In genomic region chr12:56221233-56221756, GRCh38 we compare ENCODE assay signal across 8 cellular contexts. TPM values are rescaled to one million over a fixed set of nuclear protein-coding genes. Genes with fewer than 3 reads are reported as not detected.
A peak's percentile ranks its signal among the peaks of the same experiment; 100 is the strongest.
DNase-seq lines count a peak whose midpoint lies in the region; ATAC-seq and TF ChIP-seq lines count a peak whose summit lies in the region.

No MANE protein-coding gene starts in this region.

- H3K79me2 ChIP-seq in ACC112 (ENCODE audit: control insufficient read depth, insufficient read depth, low read length, unreplicated experiment): peaks cover 14% of the 10 kb centered on the region

- H3K36me3 ChIP-seq in ACC112 (ENCODE audit: insufficient read depth, low read length) (peaks cover 3% of the 10 kb centered on the region; the same call in 1 of the 2 replicates), SJSA1 (peaks cover 5% of the 10 kb centered on the region), endocrine pancreas (ENCODE audit: control insufficient read depth, insufficient read depth, low read length) (no peaks in the 10 kb centered on the region), mesodermal cell (ENCODE audit: control insufficient read depth, insufficient read depth, low read length) (peaks cover 28% of the 10 kb centered on the region), transverse colon (peaks cover 0 to 3% (median 0%) of the 10 kb centered on the region in 4 donors)

- H3K27me3 ChIP-seq in ACC112 (ENCODE audit: insufficient read depth, low read length): no peaks in the 10 kb centered on the region
- no peaks in the 10 kb centered on the region for H3K27me3 ChIP-seq in SJSA1 (replicated peaks)
- no peaks in the 10 kb centered on the region for H3K27me3 ChIP-seq in endocrine pancreas (ENCODE audit: control insufficient read depth, insufficient read depth, low read length)
- no peaks in the 10 kb centered on the region for H3K27me3 ChIP-seq in transverse colon

- H3K4me1 ChIP-seq in ACC112 (ENCODE audit: control insufficient read depth, insufficient read depth, low read length, unreplicated experiment) (peaks cover 10% of the 10 kb centered on the region), SJSA1 (replicated peaks) (peaks cover 20% of the 10 kb centered on the region), endocrine pancreas (ENCODE audit: control insufficient read depth, insufficient read depth, low read length) (peaks cover 4% of the 10 kb centered on the region), mesodermal cell (ENCODE audit: control insufficient read depth, insufficient read depth, low read length, poor library complexity, severe bottlenecking) (peaks cover 17% of the 10 kb centered on the region), transverse colon (peaks cover 28 to 47% (median 39%) of the 10 kb centered on the region in 4 donors)

- no peak for TF ChIP-seq EP300 in transverse colon (IDR thresholded peaks at IDR 0.05; ENCODE audit: low read depth)

- CTCF ChIA-PET in GM10248 (lab: Yijun Ruan, JAX): interaction anchor here (0.9 to 3.9 kb wide), 26 partner anchors 8 to 483 kb away, joined by 3 to 44 read pairs (median 6); partner anchors contain the start of genes ANKRD52, CNPY2, COQ10A and SMARCC2

- TF ChIP-seq CTCF in GM10248 (IDR thresholded peaks at IDR 0.05; ENCODE audit: control extremely low read depth, extremely low read depth, low read depth, missing control alignments) (no peak), transverse colon (IDR thresholded peaks at IDR 0.05) (no peak)

- peak overlapping the region; percentile 2 for H2AFZ ChIP-seq in ACC112 (ENCODE audit: low read length, unreplicated experiment)

- POLR2A ChIA-PET in GM10248 (lab: Yijun Ruan, JAX): interaction anchor here (0.5 to 1.8 kb wide), 12 partner anchors 9 to 480 kb away, joined by 3 to 8 read pairs (median 4); partner anchors contain the start of genes RAB5B, SMARCC2 and STAT2

- no peak for TF ChIP-seq POLR2A in transverse colon (IDR thresholded peaks at IDR 0.05)

- peak overlapping the region; percentile 86 for H3K27ac ChIP-seq in ACC112 (ENCODE audit: low read depth, low read length)
- peak overlapping the region; percentile 77 for H3K27ac ChIP-seq in SJSA1
- H3K27ac ChIP-seq in mesodermal cell (ENCODE audit: low read depth, low read length, severe bottlenecking): peak overlapping the region; percentile 99
- peak overlapping the region; percentile 96 to 99 (median 98) for H3K27ac ChIP-seq in transverse colon

- peak overlapping the region; percentile 95 for H3K9ac ChIP-seq in endocrine pancreas (ENCODE audit: control insufficient read depth, insufficient read depth, low read length)

- ATAC-seq in HG02973 (IDR thresholded peaks at IDR 0.05; ENCODE audit: unreplicated experiment) (peak; percentile 9), HG03196 (IDR thresholded peaks at IDR 0.05; ENCODE audit: unreplicated experiment) (no peak)

- H3K9me3 ChIP-seq in SJSA1 (replicated peaks): no peaks in the 10 kb centered on the region
- no peaks in the 10 kb centered on the region for H3K9me3 ChIP-seq in endocrine pancreas (ENCODE audit: control insufficient read depth, low read length)
- H3K9me3 ChIP-seq in mesodermal cell (ENCODE audit: control insufficient read depth, low read length): no peaks in the 10 kb centered on the region
- H3K9me3 ChIP-seq in transverse colon: no peaks in the 10 kb centered on the region

- 1% methylated on average over 12 to 20 of the region's 21 CpGs for WGBS in mesodermal cell (ENCODE audit: insufficient coverage in 2 of 2), 2 experiments
- WGBS in transverse colon (ENCODE audit: low coverage in 1 of 2), 2 donors: 0 to 1% methylated on average over 8 to 21 of the region's 21 CpGs

- in situ Hi-C loops in transverse colon (cut with MboI; ENCODE audit: low pct_ligation_motif_present in 1 of 4, low pct_unique_long_range_greater_than_20kb in 1 of 4, low sequenced_read_pairs in 3 of 4): no loop called here

- intact Hi-C loops in transverse colon (cut with DNase I; ENCODE audit: low total_unique reads): no loop called here

- H3K4me3 ChIP-seq in ACC112 (ENCODE audit: low read depth, low read length): peak overlapping the region; percentile 79
- peak overlapping the region; percentile 56 for H3K4me3 ChIP-seq in SJSA1
- peak overlapping the region; percentile 60 for H3K4me3 ChIP-seq in endocrine pancreas (ENCODE audit: control insufficient read depth, insufficient read depth, low read length)
- H3K4me3 ChIP-seq in mesodermal cell (ENCODE audit: extremely low read depth, insufficient read depth, low read length, poor library complexity, severe bottlenecking): peak overlapping the region; percentile 98
- peak overlapping the region; percentile 65 to 95 (median 76) for H3K4me3 ChIP-seq in transverse colon

- peak; percentile 39 for DNase-seq in GM10248 (ENCODE audit: extremely low spot score)
- peak; percentile 64 to 74 for DNase-seq in SJSA1 (ENCODE audit: low read depth in 1 of 2, low spot score in 2 of 2)
- peak; percentile 59 for DNase-seq in transverse colon

RNA-seq across cellular contexts. Expression of gene RNF41, which starts 0.4 kb away (rescaled TPM):
- 28.5 and 46.7 TPM in 2 replicates for total RNA-seq in SJSA1 (2014; rRNA removed; shearing (Covaris generic))
- polyA plus RNA-seq in mesodermal cell (2013, experiment 1 of 2): 61.5 TPM
- 47.4 TPM for polyA plus RNA-seq in mesodermal cell (2013, experiment 2 of 2)
- total RNA-seq in transverse colon: 10 to 100 TPM; 39.0 to 51.3 (median 42.7) TPM

RNA-seq across cellular contexts. Expression of gene NABP2, which starts 2.8 kb away (rescaled TPM):
- total RNA-seq in SJSA1 (2014; rRNA removed; shearing (Covaris generic)): 47.8 and 55.7 TPM in 2 replicates
- 20.2 TPM for polyA plus RNA-seq in mesodermal cell (2013, experiment 1 of 2)
- polyA plus RNA-seq in mesodermal cell (2013, experiment 2 of 2): 18.6 TPM
- 10 to 100 TPM in 3 of 4 donors, 1 to 10 TPM in 1; 4.9 to 26.8 (median 15.5) TPM for total RNA-seq in transverse colon

RNA-seq across cellular contexts. Expression of gene SLC39A5, which starts 8.6 kb away (rescaled TPM):
- not detected in 2 replicates for total RNA-seq in SJSA1 (2014; rRNA removed; shearing (Covaris generic))
- polyA plus RNA-seq in mesodermal cell (2013, experiment 1 of 2): 0.33 TPM
- polyA plus RNA-seq in mesodermal cell (2013, experiment 2 of 2): not detected
- 100 to 1,000 TPM; 225 to 325 (median 283) TPM for total RNA-seq in transverse colon

RNA-seq across cellular contexts. Expression of gene SMARCC2, which starts 32.0 kb away (rescaled TPM):
- total RNA-seq in SJSA1 (2014; rRNA removed; shearing (Covaris generic)): 20.9 and 33.4 TPM in 2 replicates
- 60.3 TPM for polyA plus RNA-seq in mesodermal cell (2013, experiment 1 of 2)
- polyA plus RNA-seq in mesodermal cell (2013, experiment 2 of 2): 51.4 TPM
- 100 to 1,000 TPM in 3 of 4 donors, 10 to 100 TPM in 1; 63.8 to 231 (median 135) TPM for total RNA-seq in transverse colon

RNA-seq across cellular contexts. Expression of gene ANKRD52, which starts 36.9 kb away (rescaled TPM):
- 9.6 and 12.7 TPM in 2 replicates for total RNA-seq in SJSA1 (2014; rRNA removed; shearing (Covaris generic))
- 29.7 TPM for polyA plus RNA-seq in mesodermal cell (2013, experiment 1 of 2)
- 24.0 TPM for polyA plus RNA-seq in mesodermal cell (2013, experiment 2 of 2)
- total RNA-seq in transverse colon: 100 to 1,000 TPM in 1 of 4 donors, 10 to 100 TPM in 3; 28.4 to 120 (median 40.0) TPM

Comparison
In these comparisons a context has a peak if more than half of its experiments do, and no peak if none do; other contexts are left out.
1. RNA of gene SLC39A5, which starts 8.6 kb away (total RNA-seq): 225 to 325 TPM in transverse colon; not detected in SJSA1; every median in the first group is over 100 times any median in the second.
2. Peak in every context shown above with its lines, with median percentiles within 50 percentile points of each other: H3K27ac ChIP-seq, H3K4me3 ChIP-seq and DNase-seq.